In genomic region chr4:11420327-11420726, GRCh38 we compare ENCODE assay signal across 21 cellular contexts. TPM values are rescaled to one million over a fixed set of nuclear protein-coding genes. Genes with fewer than 3 reads are reported as not detected.
"Had no signal": no experiment of that assay in that cellular context is flagged by ENCODE, and none has a peak within 500 bp of the region (broad histone marks: within the 10 kb centered on the region; RNA-seq: fewer than 3 reads in every experiment).

No MANE protein-coding gene starts in this region.

- H3K9me3 Mint-ChIP-seq: dendritic cell treated with granulocyte-macrophage colony-stimulating factor and Interleukin-4, amounts not matched to agents 40 ng/mL and 50 ng/mL, for 4 days; immature natural killer cell; natural killer cell; neural crest cell had no signal

- H3K4me1 Mint-ChIP-seq: immature natural killer cell, natural killer cell had no signal

- H3K36me3 Mint-ChIP-seq: immature natural killer cell, natural killer cell had no signal

- H3K27me3 Mint-ChIP-seq: dendritic cell treated with granulocyte-macrophage colony-stimulating factor and Interleukin-4, amounts not matched to agents 40 ng/mL and 50 ng/mL, for 4 days had no signal

- H3K27ac ChIP-seq: gastroesophageal sphincter, right atrium auricular region, tibial artery, upper lobe of left lung, uterus had no signal

- H3K4me3 ChIP-seq: esophagus squamous epithelium, gastroesophageal sphincter, lung, ovary, right atrium auricular region, smooth muscle cell, tibial artery, upper lobe of left lung, uterus had no signal

- H3K27me3 ChIP-seq: esophagus squamous epithelium, gastroesophageal sphincter, ovary, right atrium auricular region, tibial artery, upper lobe of left lung, uterus had no signal

- ATAC-seq: gastroesophageal sphincter; left ventricle myocardium superior; natural killer cell; stimulated activated naive CD8-positive, alpha-beta T cell treated with anti-CD3 and anti-CD28 coated beads, Interleukin-15, Interleukin-2, amounts not matched to agents 100 U/mL and 50 U/mL, for 24 hours had no signal

- H3K4me3 Mint-ChIP-seq: dendritic cell treated with granulocyte-macrophage colony-stimulating factor and Interleukin-4, amounts not matched to agents 40 ng/mL and 50 ng/mL, for 4 days; immature natural killer cell; natural killer cell; neural crest cell had no signal

- FAIRE-seq: colon, kidney had no signal

- H3K27ac Mint-ChIP-seq: dendritic cell treated with granulocyte-macrophage colony-stimulating factor and Interleukin-4, amounts not matched to agents 40 ng/mL and 50 ng/mL, for 4 days; immature natural killer cell; natural killer cell had no signal

- H3K9me3 ChIP-seq: esophagus squamous epithelium, gastroesophageal sphincter, ovary, right atrium auricular region, tibial artery, upper lobe of left lung, uterus had no signal

- DNase-seq: esophagus squamous epithelium; foreskin fibroblast; glutamatergic neuron; immature natural killer cell; kidney; left cardiac atrium; left ventricle myocardium superior; natural killer cell; ovary; stimulated activated CD4-positive, alpha-beta T cell treated with anti-CD3 and anti-CD28 coated beads, Interleukin-2, amount 100 ng/mL, for 48 hours; stimulated activated naive CD8-positive, alpha-beta T cell treated with anti-CD3 and anti-CD28 coated beads, Interleukin-15, Interleukin-2, amounts not matched to agents 100 U/mL and 50 U/mL, for 24 hours; tibial artery; upper lobe of left lung; uterus had no signal

- H3K36me3 ChIP-seq: esophagus squamous epithelium, gastroesophageal sphincter, ovary, right atrium auricular region, tibial artery, upper lobe of left lung, uterus had no signal

- H3K4me1 ChIP-seq: gastroesophageal sphincter, tibial artery, upper lobe of left lung, uterus had no signal

- H3K4me2 ChIP-seq: smooth muscle cell had no signal

RNA-seq across cellular contexts. Expression of gene HS3ST1, which starts 8.4 kb away (rescaled TPM):
- total RNA-seq: natural killer cell had no signal
